8 cellular contexts compared by ENCODE assay signal in the genomic region with DNA sequence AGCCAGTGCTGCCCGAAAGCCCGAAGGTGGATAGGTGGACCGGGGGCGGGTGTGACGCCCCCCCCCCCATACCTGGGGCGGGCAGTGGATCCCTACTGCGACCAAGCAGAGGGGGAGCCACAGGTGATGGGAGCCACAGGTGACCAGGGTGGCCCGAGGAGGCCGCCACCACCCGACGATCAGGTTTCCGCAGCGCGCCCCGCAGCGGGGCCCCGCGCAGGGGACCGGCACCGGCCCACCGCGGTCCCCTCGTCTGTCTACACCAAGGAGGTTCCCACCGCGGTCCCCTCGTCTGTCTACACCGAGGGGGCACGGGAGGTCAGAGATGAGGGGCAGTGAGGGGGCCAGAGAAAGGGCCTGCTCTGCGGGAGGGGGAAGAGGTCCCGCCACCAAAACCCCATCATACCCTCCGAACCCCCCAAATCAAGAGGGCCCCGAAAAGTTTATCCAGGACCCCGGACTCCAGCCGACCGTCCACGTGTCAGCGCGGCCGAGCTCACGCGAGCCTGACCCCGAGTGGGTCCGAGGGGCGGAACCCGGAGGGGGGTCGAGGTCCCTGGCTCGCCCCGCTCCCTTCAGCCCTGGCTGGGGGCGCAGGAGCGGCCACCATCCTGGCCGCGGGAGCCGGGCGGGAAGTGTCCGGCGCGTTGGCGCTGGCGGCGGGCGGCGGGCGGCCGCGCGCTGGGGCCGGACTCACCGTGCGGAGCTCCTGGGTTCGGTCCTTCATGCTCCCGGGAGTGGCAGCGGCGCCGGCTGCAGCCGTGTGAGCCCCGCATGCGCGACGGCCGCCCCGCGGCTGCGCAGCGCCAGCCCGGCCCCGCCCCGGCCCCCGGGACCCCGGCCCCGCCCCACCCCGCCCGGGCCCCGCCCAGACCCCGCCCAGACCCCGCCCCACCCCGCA.
A peak's percentile ranks its signal among the peaks of the same experiment; 100 is the strongest.
DNase-seq lines count a peak whose midpoint lies in the region; ATAC-seq and TF ChIP-seq lines count a peak whose summit lies in the region.

A gene (minus strand): TSS at position 765 of the 901 bp plus-strand sequence. CDS start 38 bp downstream, at position 727.

- no peak for TF ChIP-seq CTCF in GM10266 (IDR thresholded peaks at IDR 0.05; ENCODE audit: control insufficient read depth, insufficient read depth, low read depth, missing control alignments)

- DNase-seq in GM10266 (ENCODE audit: extremely low spot score) (peak; percentile 98), HCEC 1CT (peak; percentile 76), NCI-H1092 treated with DMSO at 0.1 percent for 48 hours (lab: John Stamatoyannopoulos, UW) (peak; percentile 62), cerebellar cortex (ENCODE audit: low spot score) (peak; percentile 60), kidney tubule cell (ENCODE audit: low spot score) (peak; percentile 79), NCI-H128 (lab: John Stamatoyannopoulos, UW; ENCODE audit: unreplicated experiment) (no peak)
- DNase-seq in stimulated activated CD4-positive, alpha-beta T cell treated with anti-CD3 and anti-CD28 coated beads, Interleukin-2, amount 100 ng/mL, for 24 hours = peak; percentile 71 to 78

- peak; percentile 39 to 49 for ATAC-seq in activated CD4-positive, CD25-positive, alpha-beta regulatory T cell treated with anti-CD3 and anti-CD28 coated beads, Interleukin-2, amount 50 U/mL, for 24 hours
